In genomic region chr7:116548506-116548905, GRCh38 we compare ENCODE assay signal across 13 cellular contexts. TPM values are rescaled to one million over a fixed set of nuclear protein-coding genes. Genes with fewer than 3 reads are reported as not detected.
DNase-seq lines count a peak whose midpoint lies in the region; ATAC-seq and TF ChIP-seq lines count a peak whose summit lies in the region.
"Had no signal": no experiment of that assay in that cellular context is flagged by ENCODE, and none has a peak within 500 bp of the region (broad histone marks: within the 10 kb centered on the region; RNA-seq: fewer than 3 reads in every experiment).

No MANE protein-coding gene starts in this region.

- dilution Hi-C loops in IMR-90 (cut with HindIII; ENCODE audit: low sequenced_read_pairs, unreplicated experiment): no loop called here

- 0 out of 2 replicates have a peak overlapping the region, but pooled peaks have one; percentile 7 for H3K23ac ChIP-seq in IMR-90 (ENCODE audit: low read depth, low read length)

- peak overlapping the region; percentile 1; the same call in 1 of the 2 replicates for H2BK20ac ChIP-seq in IMR-90 (ENCODE audit: low read depth, low read length)

- H3K4me2 ChIP-seq in IMR-90 (ENCODE audit: low read depth, low read length): no peak overlapping the region

- TF ChIP-seq CTCF in right atrium auricular region (IDR thresholded peaks at IDR 0.05) (no peak), IMR-90 (conservative IDR thresholded peaks at IDR 0.05; ENCODE audit: low read depth, low read length) (no peak), uterus (IDR thresholded peaks at IDR 0.05) (no peak), gastrocnemius medialis (IDR thresholded peaks at IDR 0.05 in 4 of 5, conservative IDR thresholded peaks at IDR 0.05 in 1 of 5) (no peak)

- H4K8ac ChIP-seq in IMR-90 (ENCODE audit: low read depth in 2 of 2, low read length in 2 of 2): peak overlapping the region in 1 of 2 experiments; percentile 34; a peak in 2 of 4 replicates

- peak overlapping the region; percentile 50 to 85 for H3K27ac ChIP-seq in right atrium auricular region
- H3K27ac ChIP-seq in IMR-90 (ENCODE audit: insufficient read depth, low read length): peak overlapping the region; percentile 45
- peak overlapping the region; percentile 2 to 43 for H3K27ac ChIP-seq in uterus
- H3K27ac ChIP-seq in gastrocnemius medialis: peak overlapping the region in 2 of 4 donors; percentile 7 to 18
- H3K27ac ChIP-seq: psoas muscle had no signal

- WGBS in IMR-90 (ENCODE audit: extremely low coverage in 2 of 2, insufficient read length in 1 of 2), 2 experiments: 80% methylated on average over 1 of the region's 3 CpGs; no CpG with 5 or more reads in 1 of the 2 experiments

- peaks cover 18% of the 10 kb centered on the region; the same call in 1 of the 2 replicates for H4K20me1 ChIP-seq in IMR-90 (ENCODE audit: insufficient read depth, low read length)

- CTCF ChIA-PET in IMR-90 (lab: Yijun Ruan, JAX): no interaction called here

- H4K5ac ChIP-seq in IMR-90 (ENCODE audit: low read depth, low read length): peak overlapping the region; percentile 38; the same call in 1 of the 2 replicates

- no peak overlapping the region for H2BK120ac ChIP-seq in IMR-90 (ENCODE audit: low read depth, low read length)

- no peak for TF ChIP-seq RAD21 in IMR-90 (IDR thresholded peaks at IDR 0.05; ENCODE audit: low read length)

- no peak overlapping the region for H3K56ac ChIP-seq in IMR-90 (ENCODE audit: extremely low read depth, insufficient read depth, low read length)

- intact Hi-C loops in left cardiac atrium (cut with DNase I): no loop called here
- intact Hi-C loops in IMR-90 (cut with micrococcal nuclease): no loop called here
- intact Hi-C loops in uterus (cut with DNase I; ENCODE audit: low total_unique reads): no loop called here
- intact Hi-C loops in gastrocnemius medialis (cut with DNase I; ENCODE audit: low total_unique reads): no loop called here

- H2AFZ ChIP-seq in IMR-90 (replicated peaks; ENCODE audit: low read length, poor library complexity): no peak overlapping the region

- TF ChIP-seq POLR2A in IMR-90 (IDR thresholded peaks at IDR 0.05; ENCODE audit: low read depth, low read length) (no peak), uterus (IDR thresholded peaks at IDR 0.05) (no peak), gastrocnemius medialis (IDR thresholded peaks at IDR 0.05) (no peak)

- H3K4ac ChIP-seq in IMR-90 (ENCODE audit: low read depth, low read length): no peak overlapping the region

- DNase-seq in right atrium auricular region (ENCODE audit: low spot score) (no peak), left cardiac atrium (no peak), IMR-90 (no peak), uterus (no peak), NCI-H146 treated with DMSO at 0.1 percent for 48 hours (lab: John Stamatoyannopoulos, UW; ENCODE audit: unreplicated experiment) (no peak), gastrocnemius medialis (no peak)
- DNase-seq: activated naive CD4-positive, alpha-beta T cell treated with anti-CD3 and anti-CD28 coated beads, Interleukin-2, amount 50 U/mL, for 16 hours; endodermal cell; GF-D8; islet precursor cell; psoas muscle had no signal

- H3K9ac ChIP-seq in IMR-90 (ENCODE audit: low read depth, low read length): no peak overlapping the region

- no peaks in the 10 kb centered on the region for H3K9me3 ChIP-seq in right atrium auricular region
- H3K9me3 ChIP-seq in IMR-90 (ENCODE audit: control insufficient read depth, insufficient read depth, low read length): no peaks in the 10 kb centered on the region
- H3K9me3 ChIP-seq in uterus: no peaks in the 10 kb centered on the region
- H3K9me3 ChIP-seq in gastrocnemius medialis: no peaks in the 10 kb centered on the region
- H3K9me3 ChIP-seq: psoas muscle had no signal

- H3K36me3 ChIP-seq in right atrium auricular region (peaks cover 68% of the 10 kb centered on the region), IMR-90 (ENCODE audit: control insufficient read depth, insufficient read depth, low read length) (peaks cover 43% of the 10 kb centered on the region), uterus (no peaks in the 10 kb centered on the region), gastrocnemius medialis (no peaks in the 10 kb centered on the region)

- ATAC-seq in left cardiac atrium (no peak), HG02763 (IDR thresholded peaks at IDR 0.05; ENCODE audit: unreplicated experiment) (peak; percentile 84), IMR-90 (ENCODE audit: low read depth) (no peak), gastrocnemius medialis (no peak), GM19467 (IDR thresholded peaks at IDR 0.05; ENCODE audit: unreplicated experiment) (no peak)
- ATAC-seq: psoas muscle had no signal

- no peaks in the 10 kb centered on the region for H3K27me3 ChIP-seq in right atrium auricular region
- no peaks in the 10 kb centered on the region for H3K27me3 ChIP-seq in IMR-90 (ENCODE audit: control insufficient read depth, insufficient read depth, low read length)
- H3K27me3 ChIP-seq in uterus: no peaks in the 10 kb centered on the region
- H3K27me3 ChIP-seq in gastrocnemius medialis: no peaks in the 10 kb centered on the region

- POLR2A ChIA-PET in IMR-90 (lab: Charles Lee; ENCODE audit: unreplicated experiment): no interaction called here

- peaks cover 46 to 87% of the 10 kb centered on the region in 2 experiments for H3K79me1 ChIP-seq in IMR-90 (ENCODE audit: low read depth in 1 of 2, low read length in 2 of 2)

- in situ Hi-C loops in IMR-90 (cut with MboI; ENCODE audit: low sequenced_read_pairs) (no loop called here), gastrocnemius medialis (cut with MboI; ENCODE audit: low sequenced_read_pairs in 4 of 4) (no loop called here)

- H3K9me1 ChIP-seq in IMR-90 (ENCODE audit: insufficient read depth, low read length): peaks cover 30% of the 10 kb centered on the region

- no peak overlapping the region for H3K14ac ChIP-seq in IMR-90 (replicated peaks; ENCODE audit: low read depth, low read length)

- BruUV-seq in IMR-90 (replicated peaks; lab: Mats Ljungman, UMichigan): no TSS peak

- H3K4me1 ChIP-seq in right atrium auricular region (peaks cover 0 to 98% of the 10 kb centered on the region in 2 donors), IMR-90 (ENCODE audit: control insufficient read depth, insufficient read depth, low read length) (peaks cover 28% of the 10 kb centered on the region), uterus (peaks cover 0 to 10% of the 10 kb centered on the region in 2 donors), gastrocnemius medialis (peaks cover 10 to 17% of the 10 kb centered on the region in 2 donors)
- H3K4me1 ChIP-seq: psoas muscle had no signal

- H3K4me3 ChIP-seq in right atrium auricular region (no peak overlapping the region), IMR-90 (ENCODE audit: insufficient read depth, low read depth, low read length) (no peak overlapping the region), uterus (no peak overlapping the region), gastrocnemius medialis (no peak overlapping the region)
- H3K4me3 ChIP-seq: psoas muscle had no signal

- H4K91ac ChIP-seq in IMR-90 (ENCODE audit: insufficient read depth, low read depth, low read length): no peak overlapping the region

- peak overlapping the region; percentile 24; the same call in 1 of the 3 replicates for H2BK15ac ChIP-seq in IMR-90 (ENCODE audit: low read depth, low read length)

- H3K18ac ChIP-seq in IMR-90 (ENCODE audit: low read depth, low read length): peak overlapping the region; percentile 7; the same call in 1 of the 2 replicates

- no peak overlapping the region for H2AK9ac ChIP-seq in IMR-90 (replicated peaks; ENCODE audit: low read depth, low read length, poor library complexity)

- H2AK5ac ChIP-seq in IMR-90 (ENCODE audit: low read depth, low read length): no peak overlapping the region; the same call in 1 of the 2 replicates

- H2BK5ac ChIP-seq in IMR-90 (ENCODE audit: low read depth, low read length, poor library complexity, severe bottlenecking): peak overlapping the region; percentile 21

TF ChIP-seq in IMR-90, 13 proteins besides CTCF, POLR2A, EP300 and RAD21:
- TF ChIP-seq, protein P1, sequence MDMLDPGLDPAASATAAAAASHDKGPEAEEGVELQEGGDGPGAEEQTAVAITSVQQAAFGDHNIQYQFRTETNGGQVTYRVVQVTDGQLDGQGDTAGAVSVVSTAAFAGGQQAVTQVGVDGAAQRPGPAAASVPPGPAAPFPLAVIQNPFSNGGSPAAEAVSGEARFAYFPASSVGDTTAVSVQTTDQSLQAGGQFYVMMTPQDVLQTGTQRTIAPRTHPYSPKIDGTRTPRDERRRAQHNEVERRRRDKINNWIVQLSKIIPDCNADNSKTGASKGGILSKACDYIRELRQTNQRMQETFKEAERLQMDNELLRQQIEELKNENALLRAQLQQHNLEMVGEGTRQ (IDR thresholded peaks at IDR 0.05; ENCODE audit: low read depth, low read length): no peak
- TF ChIP-seq MAFK (IDR thresholded peaks at IDR 0.05; ENCODE audit: low read depth, low read length) (no peak), RFX5 (IDR thresholded peaks at IDR 0.05; ENCODE audit: low read depth, low read length) (no peak), FOS (IDR thresholded peaks at IDR 0.05; ENCODE audit: low read depth, low read length) (no peak), CHD1 (IDR thresholded peaks at IDR 0.05; ENCODE audit: low read depth, low read length) (no peak)

RNA-seq across cellular contexts. Expression of gene CAV1, which starts 23.7 kb away (rescaled TPM):
- total RNA-seq in right atrium auricular region (100 to 1,000 TPM; 396 to 398 TPM), left cardiac atrium (100 to 1,000 TPM; 423 to 465 TPM), IMR-90 (2012; rRNA removed) (1,496 and 1,592 TPM in 2 replicates), uterus (100 to 1,000 TPM; 183 to 351 (median 300) TPM), gastrocnemius medialis (10 to 100 TPM; 64.7 to 87.8 (median 71.2) TPM)
- polyA plus RNA-seq in IMR-90 (2012; rRNA removed): 1,549 and 1,808 TPM in 2 replicates
- 1,102 and 4,328 TPM in 2 replicates for polyA plus RNA-seq in IMR-90 (2012; cell fraction: cytosol; rRNA removed)
- polyA plus RNA-seq in IMR-90 (2012; cell fraction: nucleus; rRNA removed; ENCODE audit: low replicate concordance): 319 and 633 TPM in 2 replicates

RNA-seq across cellular contexts. Expression of gene CAV2, which starts 49.0 kb away (rescaled TPM):
- total RNA-seq in right atrium auricular region (100 to 1,000 TPM; 180 to 278 TPM), left cardiac atrium (100 to 1,000 TPM; 167 to 244 TPM), IMR-90 (2012; rRNA removed) (199 and 217 TPM in 2 replicates), uterus (100 to 1,000 TPM in 1 of 4 donors, 10 to 100 TPM in 3; 33.3 to 105 (median 86.0) TPM), gastrocnemius medialis (10 to 100 TPM; 12.7 to 26.2 (median 14.9) TPM)
- 217 and 265 TPM in 2 replicates for polyA plus RNA-seq in IMR-90 (2012; rRNA removed)
- 110 and 169 TPM in 2 replicates for polyA plus RNA-seq in IMR-90 (2012; cell fraction: cytosol; rRNA removed)
- 42.8 and 115 TPM in 2 replicates for polyA plus RNA-seq in IMR-90 (2012; cell fraction: nucleus; rRNA removed; ENCODE audit: low replicate concordance)
